9 cellular contexts compared by ENCODE assay signal in the genomic region with DNA sequence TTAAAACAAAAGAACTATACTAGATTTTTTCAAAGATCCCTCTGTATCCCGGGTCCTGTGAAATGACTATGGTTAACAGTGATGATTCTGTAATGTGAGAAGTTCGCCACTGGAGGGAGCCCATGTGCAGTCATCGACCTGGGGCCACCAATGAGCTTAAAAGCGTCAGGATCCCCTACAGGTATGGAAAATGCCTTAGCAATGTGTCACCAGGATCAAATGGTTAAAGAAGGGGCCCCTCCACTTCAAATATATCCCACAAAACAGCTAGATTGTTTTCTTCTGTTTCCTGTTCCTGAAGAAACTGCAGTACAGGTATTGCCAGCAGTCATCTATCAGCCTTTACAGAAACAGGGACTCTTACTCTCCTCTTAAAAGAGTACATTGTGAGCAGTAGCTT. TPM values are rescaled to one million over a fixed set of nuclear protein-coding genes. Genes with fewer than 3 reads are reported as not detected.
DNase-seq lines count a peak whose midpoint lies in the region; ATAC-seq and TF ChIP-seq lines count a peak whose summit lies in the region.
"Had no signal": no experiment of that assay in that cellular context is flagged by ENCODE, and none has a peak within 500 bp of the region (broad histone marks: within the 10 kb centered on the region; RNA-seq: fewer than 3 reads in every experiment).

No MANE protein-coding gene starts in this region.

- no peaks in the 10 kb centered on the region for H3K36me3 Mint-ChIP-seq in naive thymus-derived CD4-positive, alpha-beta T cell

- H3K4me3 ChIP-seq in naive thymus-derived CD4-positive, alpha-beta T cell (ENCODE audit: low read length): no peak overlapping the region

- TF ChIP-seq POLR2A in erythroblast (IDR thresholded peaks at IDR 0.05; ENCODE audit: low read length): no peak

- H3K4me1 Mint-ChIP-seq in naive thymus-derived CD4-positive, alpha-beta T cell: peaks cover 7 to 31% (median 16%) of the 10 kb centered on the region in 7 donors
- H3K4me1 Mint-ChIP-seq in stimulated activated naive CD8-positive, alpha-beta T cell treated with anti-CD3 and anti-CD28 coated beads, Interleukin-15, amount 100 ng/mL, for 72 hours: peaks cover 47% of the 10 kb centered on the region

- no peaks in the 10 kb centered on the region for H3K9me3 Mint-ChIP-seq in naive thymus-derived CD4-positive, alpha-beta T cell
- no peaks in the 10 kb centered on the region for H3K9me3 Mint-ChIP-seq in stimulated activated naive CD8-positive, alpha-beta T cell treated with anti-CD3 and anti-CD28 coated beads, Interleukin-15, amount 100 ng/mL, for 72 hours

- peak overlapping the region in 4 of 9 donors; percentile 25 to 64 (median 44) for H3K27ac Mint-ChIP-seq in naive thymus-derived CD4-positive, alpha-beta T cell
- H3K27ac Mint-ChIP-seq in stimulated activated naive CD8-positive, alpha-beta T cell treated with anti-CD3 and anti-CD28 coated beads, Interleukin-15, amount 100 ng/mL, for 72 hours: no peak overlapping the region

- intact Hi-C loops in naive thymus-derived CD4-positive, alpha-beta T cell (cut with micrococcal nuclease): loop anchor here (1.0 to 5.0 kb wide), 8 partner anchors 29 to 258 kb away; a partner anchor contains a TSS

- no peak overlapping the region for H3K27ac ChIP-seq in naive thymus-derived CD4-positive, alpha-beta T cell (ENCODE audit: low read depth, low read length)
- H3K27ac ChIP-seq: epithelial cell of prostate had no signal

- no peaks in the 10 kb centered on the region for H3K9me3 ChIP-seq in naive thymus-derived CD4-positive, alpha-beta T cell (ENCODE audit: control insufficient read depth in 2 of 3, low read length in 3 of 3)

- peak; percentile 22 for ATAC-seq in HG03175 (IDR thresholded peaks at IDR 0.05; ENCODE audit: unreplicated experiment)
- ATAC-seq in naive thymus-derived CD4-positive, alpha-beta T cell: peak; percentile 83
- no peak for ATAC-seq in stimulated activated naive CD8-positive, alpha-beta T cell treated with anti-CD3 and anti-CD28 coated beads, Interleukin-15, amount 100 ng/mL, for 72 hours
- ATAC-seq in HG03571 (IDR thresholded peaks at IDR 0.05; ENCODE audit: unreplicated experiment): no peak

- CTCF ChIA-PET in naive thymus-derived CD4-positive, alpha-beta T cell (lab: Charles Lee): interaction anchor here (0.6 to 3.5 kb wide), 28 partner anchors 8 to 259 kb away, joined by 3 to 49 read pairs (median 4); no protein-coding TSS in a partner anchor

- no peaks in the 10 kb centered on the region for H3K27me3 ChIP-seq in naive thymus-derived CD4-positive, alpha-beta T cell (ENCODE audit: control insufficient read depth in 2 of 2, insufficient read depth in 2 of 2, low read length in 2 of 2)

- H3K4me1 ChIP-seq in naive thymus-derived CD4-positive, alpha-beta T cell (ENCODE audit: control insufficient read depth in 2 of 2, insufficient read depth in 2 of 2, low read length in 2 of 2): peaks cover 8 to 47% of the 10 kb centered on the region in 2 donors

- H3K36me3 ChIP-seq in naive thymus-derived CD4-positive, alpha-beta T cell (ENCODE audit: control insufficient read depth in 2 of 3, insufficient read depth in 3 of 3, low read length in 3 of 3): no peaks in the 10 kb centered on the region

- no peak overlapping the region for H3K4me3 Mint-ChIP-seq in naive thymus-derived CD4-positive, alpha-beta T cell
- no peak overlapping the region for H3K4me3 Mint-ChIP-seq in stimulated activated naive CD8-positive, alpha-beta T cell treated with anti-CD3 and anti-CD28 coated beads, Interleukin-15, amount 100 ng/mL, for 72 hours

- H3K27me3 Mint-ChIP-seq in naive thymus-derived CD4-positive, alpha-beta T cell: peaks cover 0 to 28% (median 0%) of the 10 kb centered on the region in 5 donors
- H3K27me3 Mint-ChIP-seq in stimulated activated naive CD8-positive, alpha-beta T cell treated with anti-CD3 and anti-CD28 coated beads, Interleukin-15, amount 100 ng/mL, for 72 hours: no peaks in the 10 kb centered on the region

- POLR2A ChIA-PET in naive thymus-derived CD4-positive, alpha-beta T cell (lab: Charles Lee): interaction anchor here (0.9 to 1.7 kb wide), 3 partner anchors 18 to 262 kb away, joined by 3 to 4 read pairs (median 3); no protein-coding TSS in a partner anchor

- DNase-seq in EH (ENCODE audit: low read depth) (peak; percentile 63), NCI-H82 treated with DMSO at 0.1 percent for 48 hours (lab: John Stamatoyannopoulos, UW; ENCODE audit: unreplicated experiment) (peak; percentile 45), erythroblast (lab: John Stamatoyannopoulos, UW) (peak; percentile 42 to 67)
- peak; percentile 76 for DNase-seq in activated CD8-positive, alpha-beta memory T cell treated with anti-CD3 and anti-CD28 coated beads, Interleukin-2, amount 50 U/mL, for 4 hours
- DNase-seq in naive thymus-derived CD4-positive, alpha-beta T cell: peak; percentile 42 to 80 (median 67)
- peak; percentile 64 to 67 for DNase-seq in stimulated activated naive CD8-positive, alpha-beta T cell treated with anti-CD3 and anti-CD28 coated beads, Interleukin-15, amount 100 ng/mL, for 72 hours

RNA-seq across cellular contexts. Expression of a gene that starts 15.3 kb away (rescaled TPM):
- not detected for total RNA-seq in naive thymus-derived CD4-positive, alpha-beta T cell
- not detected for polyA plus RNA-seq in naive thymus-derived CD4-positive, alpha-beta T cell

Comparison
In these comparisons a context has a peak if more than half of its experiments do, and no peak if none do; other contexts are left out.
1. ATAC-seq: peak in HG03175 (single experiment) and naive thymus-derived CD4-positive, alpha-beta T cell (single experiment); none in stimulated activated naive CD8-positive, alpha-beta T cell treated with anti-CD3 and anti-CD28 coated beads, Interleukin-15, amount 100 ng/mL, for 72 hours (single experiment) and HG03571 (single experiment).
2. Peak in every context shown above with its lines, with median percentiles within 50 percentile points of each other: DNase-seq.